In the genomic region with DNA sequence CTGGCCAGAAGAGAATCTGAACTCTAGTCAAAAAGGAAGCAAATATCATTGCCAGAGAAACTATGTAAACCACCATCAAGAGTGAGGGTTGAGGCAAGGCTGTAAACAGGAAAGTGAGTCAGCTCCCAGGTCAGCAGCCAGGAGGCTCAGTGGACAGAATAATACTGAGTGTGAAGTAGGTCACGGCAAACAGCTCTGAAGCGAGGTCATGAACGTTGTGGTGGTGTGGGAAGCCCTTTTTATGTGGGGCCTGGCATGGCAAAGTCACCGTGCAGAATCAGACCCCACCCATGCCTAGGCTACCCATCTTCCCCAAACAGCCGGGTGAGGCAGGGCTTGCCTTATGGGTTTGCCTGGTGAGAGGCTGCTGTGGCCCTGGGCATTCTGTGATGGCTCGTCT, we compare ENCODE assay signal across 8 cellular contexts. TPM values are rescaled to one million over a fixed set of nuclear protein-coding genes. Genes with fewer than 3 reads are reported as not detected.
DNase-seq lines count a peak whose midpoint lies in the region; ATAC-seq, FAIRE-seq and TF ChIP-seq lines count a peak whose summit lies in the region.

No MANE protein-coding gene starts in this region.

- H3K27ac ChIP-seq in RWPE1: peak overlapping the region; percentile 77
- H3K27ac ChIP-seq in hepatocyte: peak overlapping the region; percentile 79

- H3K79me2 ChIP-seq in hepatocyte: no peaks in the 10 kb centered on the region

- CTCF ChIA-PET in RWPE1 (lab: Yijun Ruan, JAX): interaction anchor here (0.5 to 1.8 kb wide), 2 partner anchors 132 to 374 kb away, joined by 5 to 8 read pairs; no protein-coding TSS in a partner anchor

- no peak for FAIRE-seq in D721Med (lab: Jason Lieb, UNC)

- H3K4me1 Mint-ChIP-seq in activated naive CD8-positive, alpha-beta T cell (ENCODE audit: low read depth): peaks cover 66% of the 10 kb centered on the region

- no peaks in the 10 kb centered on the region for H3K9me3 ChIP-seq in hepatocyte (ENCODE audit: low read depth)

- peak overlapping the region; percentile 75 for H3K4me3 Mint-ChIP-seq in activated naive CD8-positive, alpha-beta T cell

- ATAC-seq in GM21381 (IDR thresholded peaks at IDR 0.05; ENCODE audit: unreplicated experiment) (peak; percentile 53), GM18519 (IDR thresholded peaks at IDR 0.05; ENCODE audit: low FRiP score, unreplicated experiment) (no peak)

- H2AFZ ChIP-seq in hepatocyte: no peak overlapping the region

- no peaks in the 10 kb centered on the region for H3K27me3 ChIP-seq in hepatocyte

- peak overlapping the region; percentile 93 for H3K27ac Mint-ChIP-seq in activated naive CD8-positive, alpha-beta T cell

- no peaks in the 10 kb centered on the region for H3K27me3 Mint-ChIP-seq in activated naive CD8-positive, alpha-beta T cell

- TF ChIP-seq CTCF in RWPE1 (conservative IDR thresholded peaks at IDR 0.05; ENCODE audit: low read depth) (no peak), hepatocyte (IDR thresholded peaks at IDR 0.05; ENCODE audit: poor library complexity) (no peak), D721Med (IDR thresholded peaks at IDR 0.05; ENCODE audit: insufficient read depth, missing control alignments) (no peak)

- peaks cover 3% of the 10 kb centered on the region for H3K9me3 Mint-ChIP-seq in activated naive CD8-positive, alpha-beta T cell (ENCODE audit: low read depth)

- 78% methylated on average over 6 of the region's 6 CpGs for WGBS in hepatocyte (ENCODE audit: low lambda C conversion rate, missing lambda C conversion rate)

- no peak overlapping the region for H3K4me2 ChIP-seq in hepatocyte

- peaks cover 17% of the 10 kb centered on the region for H3K4me1 ChIP-seq in hepatocyte (ENCODE audit: insufficient read depth)

- no peak overlapping the region for H3K4me3 ChIP-seq in hepatocyte

- peaks cover 8% of the 10 kb centered on the region for H3K36me3 Mint-ChIP-seq in activated naive CD8-positive, alpha-beta T cell

- no peaks in the 10 kb centered on the region for H3K36me3 ChIP-seq in hepatocyte (replicated peaks; ENCODE audit: insufficient read depth, low read depth)

- POLR2A ChIA-PET in RWPE1 (lab: Yijun Ruan, JAX; ENCODE audit: low non-redundant PET): no interaction called here

- H4K20me1 ChIP-seq in hepatocyte (ENCODE audit: insufficient read depth, poor library complexity, severe bottlenecking): no peaks in the 10 kb centered on the region

- no peaks in the 10 kb centered on the region for H3K9me2 ChIP-seq in hepatocyte (replicated peaks; ENCODE audit: insufficient read depth)

- DNase-seq in RWPE1 (ENCODE audit: low spot score) (peak; percentile 59), hepatocyte (ENCODE audit: low spot score) (peak; percentile 43), NCI-H2081 (lab: John Stamatoyannopoulos, UW) (no peak), D721Med (ENCODE audit: insufficient read length, low spot score) (no peak)
- DNase-seq in stimulated activated CD4-positive, alpha-beta T cell treated with anti-CD3 and anti-CD28 coated beads, TNF-alpha, amount 100 ng/mL, for 24 hours (ENCODE audit: low read depth in 3 of 3): peak in 2 of 3 experiments; percentile 21 to 28

RNA-seq across cellular contexts. Expression of a gene that starts 43.9 kb away (rescaled TPM):
- total RNA-seq in hepatocyte: 191 and 220 TPM in 2 replicates
- polyA plus RNA-seq in hepatocyte: 82.9 and 105 TPM in 2 replicates

Comparison
In these comparisons a context has a peak if more than half of its experiments do, and no peak if none do; other contexts are left out.
1. DNase-seq: peak in RWPE1 (single experiment), hepatocyte (single experiment) and stimulated activated CD4-positive, alpha-beta T cell treated with anti-CD3 and anti-CD28 coated beads, TNF-alpha, amount 100 ng/mL, for 24 hours (2 of 3); none in NCI-H2081 (0 of 2) and D721Med (single experiment).